7 cellular contexts compared by ENCODE assay signal in the genomic region with DNA sequence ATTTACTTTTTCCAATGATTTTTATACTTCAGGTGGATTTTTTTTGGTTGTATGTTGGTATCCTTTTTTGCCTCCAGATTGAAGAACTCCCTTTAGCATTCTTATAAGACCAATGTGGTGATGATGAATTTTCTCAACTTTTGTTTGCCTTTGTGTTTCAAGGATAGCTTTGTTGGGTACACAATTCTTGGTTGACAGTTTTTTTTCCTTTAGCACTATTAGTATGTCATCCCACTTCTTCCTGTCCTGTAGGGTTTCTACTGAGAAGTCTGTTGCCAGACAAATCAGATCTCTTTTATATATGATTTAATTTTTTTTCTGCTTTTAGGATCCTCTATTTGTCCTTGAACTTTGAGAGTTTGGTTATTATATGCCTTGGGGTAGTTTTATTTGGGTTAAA.
"Had no signal": no experiment of that assay in that cellular context is flagged by ENCODE, and none has a peak within 500 bp of the region (broad histone marks: within the 10 kb centered on the region; RNA-seq: fewer than 3 reads in every experiment).

No MANE protein-coding gene starts in this region.

- H3K36me3 Mint-ChIP-seq: IgD-negative memory B cell had no signal

- ATAC-seq: HepG2, K562 had no signal

- H3K27ac Mint-ChIP-seq: IgD-negative memory B cell had no signal

- H3K4me3 ChIP-seq: K562 had no signal

- H3K4me3 Mint-ChIP-seq: IgD-negative memory B cell had no signal

- H3K27me3 Mint-ChIP-seq: IgD-negative memory B cell had no signal

- H3K4me1 Mint-ChIP-seq: IgD-negative memory B cell had no signal

- DNase-seq: IMR-90, KBM-7, KG1 had no signal

- H3K27ac ChIP-seq: HL-60 had no signal
